1 cellular context compared by ENCODE assay signal in the genomic region with DNA sequence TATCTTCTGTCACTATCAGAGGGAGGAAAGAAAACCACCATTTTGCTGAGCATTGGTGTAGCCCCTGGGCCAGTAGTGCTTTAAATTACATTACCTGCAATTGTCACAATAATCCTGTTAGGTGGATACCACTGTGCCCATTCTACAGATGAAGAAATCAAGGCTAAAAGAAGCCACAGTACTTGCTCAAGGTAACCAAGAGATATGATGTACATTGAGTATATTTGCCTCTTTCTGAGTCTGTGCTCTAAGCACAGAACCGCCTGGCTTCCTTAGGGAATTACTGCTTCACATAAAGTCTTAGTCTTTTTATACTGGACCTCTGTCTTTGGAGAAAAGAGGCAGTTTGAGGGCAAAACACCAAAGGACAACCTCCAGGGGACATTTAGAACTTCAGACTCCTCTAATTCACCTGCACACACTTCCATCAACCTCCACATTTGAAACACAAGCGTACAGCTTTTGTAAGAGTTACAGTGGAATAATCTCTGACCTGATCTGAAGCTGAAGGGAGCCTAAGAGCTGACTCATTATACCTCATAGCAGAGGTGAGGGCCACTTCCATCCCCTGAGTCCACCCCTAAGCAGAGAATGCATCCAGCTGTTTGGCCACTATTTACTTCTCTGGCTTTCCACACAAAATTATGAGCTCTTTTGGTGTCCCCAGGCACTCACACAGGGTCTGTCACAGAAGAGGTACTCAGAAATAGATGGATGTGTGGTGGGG.
TF ChIP-seq lines count a peak whose summit lies in the region.

No MANE protein-coding gene starts in this region.

TF ChIP-seq in GM12878, 131 proteins besides CTCF, POLR2A, EP300 and RAD21:
- TF ChIP-seq NFXL1 (IDR thresholded peaks at IDR 0.05; ENCODE audit: borderline replicate concordance) (no peak), RELA (IDR thresholded peaks at IDR 0.05; ENCODE audit: borderline replicate concordance, partially characterized antibody) (no peak), TBL1XR1 (IDR thresholded peaks at IDR 0.05; ENCODE audit: low read depth, low read length) (no peak), POLR2AphosphoS2 (IDR thresholded peaks at IDR 0.05; ENCODE audit: low read depth, low read length) (no peak), ZNF274 (IDR thresholded peaks at IDR 0.05; ENCODE audit: insufficient read depth, insufficient read length) (no peak), CREB1 (IDR thresholded peaks at IDR 0.05; ENCODE audit: low read depth) (no peak), CBFB (IDR thresholded peaks at IDR 0.05; ENCODE audit: low read depth) (no peak), RUNX3 (IDR thresholded peaks at IDR 0.05; ENCODE audit: low read length) (no peak)
- TF ChIP-seq, protein P1, sequence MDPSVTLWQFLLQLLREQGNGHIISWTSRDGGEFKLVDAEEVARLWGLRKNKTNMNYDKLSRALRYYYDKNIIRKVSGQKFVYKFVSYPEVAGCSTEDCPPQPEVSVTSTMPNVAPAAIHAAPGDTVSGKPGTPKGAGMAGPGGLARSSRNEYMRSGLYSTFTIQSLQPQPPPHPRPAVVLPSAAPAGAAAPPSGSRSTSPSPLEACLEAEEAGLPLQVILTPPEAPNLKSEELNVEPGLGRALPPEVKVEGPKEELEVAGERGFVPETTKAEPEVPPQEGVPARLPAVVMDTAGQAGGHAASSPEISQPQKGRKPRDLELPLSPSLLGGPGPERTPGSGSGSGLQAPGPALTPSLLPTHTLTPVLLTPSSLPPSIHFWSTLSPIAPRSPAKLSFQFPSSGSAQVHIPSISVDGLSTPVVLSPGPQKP (IDR thresholded peaks at IDR 0.05; ENCODE audit: low read depth, low read length), result no peak
- TF ChIP-seq, protein P2, sequence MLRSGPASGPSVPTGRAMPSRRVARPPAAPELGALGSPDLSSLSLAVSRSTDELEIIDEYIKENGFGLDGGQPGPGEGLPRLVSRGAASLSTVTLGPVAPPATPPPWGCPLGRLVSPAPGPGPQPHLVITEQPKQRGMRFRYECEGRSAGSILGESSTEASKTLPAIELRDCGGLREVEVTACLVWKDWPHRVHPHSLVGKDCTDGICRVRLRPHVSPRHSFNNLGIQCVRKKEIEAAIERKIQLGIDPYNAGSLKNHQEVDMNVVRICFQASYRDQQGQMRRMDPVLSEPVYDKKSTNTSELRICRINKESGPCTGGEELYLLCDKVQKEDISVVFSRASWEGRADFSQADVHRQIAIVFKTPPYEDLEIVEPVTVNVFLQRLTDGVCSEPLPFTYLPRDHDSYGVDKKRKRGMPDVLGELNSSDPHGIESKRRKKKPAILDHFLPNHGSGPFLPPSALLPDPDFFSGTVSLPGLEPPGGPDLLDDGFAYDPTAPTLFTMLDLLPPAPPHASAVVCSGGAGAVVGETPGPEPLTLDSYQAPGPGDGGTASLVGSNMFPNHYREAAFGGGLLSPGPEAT (IDR thresholded peaks at IDR 0.05; ENCODE audit: low read depth), result no peak
- TF ChIP-seq, protein P3, sequence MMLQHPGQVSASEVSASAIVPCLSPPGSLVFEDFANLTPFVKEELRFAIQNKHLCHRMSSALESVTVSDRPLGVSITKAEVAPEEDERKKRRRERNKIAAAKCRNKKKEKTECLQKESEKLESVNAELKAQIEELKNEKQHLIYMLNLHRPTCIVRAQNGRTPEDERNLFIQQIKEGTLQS (IDR thresholded peaks at IDR 0.05; ENCODE audit: borderline replicate concordance, extremely low read depth, low read depth, low read length), result no peak
